8 cellular contexts compared by ENCODE assay signal in genomic region chr1:205061665-205062069, GRCh38. TPM values are rescaled to one million over a fixed set of nuclear protein-coding genes. Genes with fewer than 3 reads are reported as not detected.
DNase-seq lines count a peak whose midpoint lies in the region; ATAC-seq, FAIRE-seq and TF ChIP-seq lines count a peak whose summit lies in the region.

No MANE protein-coding gene starts in this region.

- H3K9me2 ChIP-seq in SU-DHL-6 (replicated peaks; ENCODE audit: insufficient read depth, low read length): no peaks in the 10 kb centered on the region

- H3K4me2 ChIP-seq in SU-DHL-6 (ENCODE audit: low read depth, low read length, poor library complexity, severe bottlenecking): no peak overlapping the region

- no peak overlapping the region for H3K27ac ChIP-seq in SU-DHL-6 (ENCODE audit: low read depth, low read length)
- no peak overlapping the region for H3K27ac ChIP-seq in aorta (ENCODE audit: low read depth in 1 of 2, low read length in 2 of 2)

- peak; percentile 91 for TF ChIP-seq CTCF in SU-DHL-6 (IDR thresholded peaks at IDR 0.05; ENCODE audit: insufficient read depth, low read length, poor library complexity, severe bottlenecking)

- H3K36me3 ChIP-seq in SU-DHL-6 (ENCODE audit: low read length) (no peaks in the 10 kb centered on the region), adipocyte (ENCODE audit: control insufficient read depth, insufficient read depth, low read length, severe bottlenecking) (no peaks in the 10 kb centered on the region), aorta (ENCODE audit: control insufficient read depth in 1 of 2, insufficient read depth in 2 of 2, low read length in 1 of 2) (no peaks in the 10 kb centered on the region)

- intact Hi-C loops in cardiac septum (cut with DNase I) (loop anchor here (1.0 to 10.0 kb wide), 3 partner anchors 72 to 257 kb away; no protein-coding TSS in a partner anchor), aorta (cut with DNase I) (loop anchor here in 1 of 2 donors (5.0 kb wide), 1 partner anchor 74 kb away; no protein-coding TSS in a partner anchor)

- ATAC-seq in aorta (ENCODE audit: low FRiP score) (no peak), GM19463 (IDR thresholded peaks at IDR 0.05; ENCODE audit: unreplicated experiment) (no peak)

- DNase-seq in NCI-H1105 treated with DMSO at 0.1 percent for 48 hours (lab: John Stamatoyannopoulos, UW) (peak; percentile 72), adipocyte (ENCODE audit: low read depth) (peak; percentile 85), cardiac septum (ENCODE audit: low spot score) (peak; percentile 88), pulmonary artery endothelial cell (ENCODE audit: low read depth, low spot score) (peak; percentile 4), aorta (peak; percentile 65 to 86)

- H3K4me3 ChIP-seq in SU-DHL-6 (ENCODE audit: insufficient read depth, low read length, poor library complexity, severe bottlenecking) (no peak overlapping the region), adipocyte (ENCODE audit: low read length) (no peak overlapping the region), aorta (ENCODE audit: low read length in 2 of 2) (no peak overlapping the region)

- no peaks in the 10 kb centered on the region for H3K4me1 ChIP-seq in adipocyte (ENCODE audit: control insufficient read depth, insufficient read depth, low read length)
- H3K4me1 ChIP-seq in aorta (ENCODE audit: control insufficient read depth in 1 of 2, insufficient read depth in 2 of 2, low read length in 2 of 2): no peaks in the 10 kb centered on the region

- no peaks in the 10 kb centered on the region for H3K79me2 ChIP-seq in SU-DHL-6 (ENCODE audit: insufficient read depth, low read length)

- FAIRE-seq in G401.6 (lab: Jason Lieb, UNC): peak; percentile 48

- no peak overlapping the region for H2AFZ ChIP-seq in SU-DHL-6 (ENCODE audit: low read depth, low read length, severe bottlenecking)

- H3K27me3 ChIP-seq in SU-DHL-6 (ENCODE audit: low read length) (no peaks in the 10 kb centered on the region), adipocyte (replicated peaks; ENCODE audit: control insufficient read depth, insufficient read depth, low read length) (peaks cover 24% of the 10 kb centered on the region), aorta (ENCODE audit: control insufficient read depth in 1 of 2, insufficient read depth in 2 of 2, low read length in 1 of 2) (no peaks in the 10 kb centered on the region)

- no peaks in the 10 kb centered on the region for H3F3A ChIP-seq in SU-DHL-6 (ENCODE audit: insufficient read depth)

- H3K9me3 ChIP-seq in SU-DHL-6 (ENCODE audit: insufficient read depth, low read length): no peaks in the 10 kb centered on the region
- H3K9me3 ChIP-seq in adipocyte (ENCODE audit: control insufficient read depth, low read length): no peaks in the 10 kb centered on the region
- no peaks in the 10 kb centered on the region for H3K9me3 ChIP-seq in aorta (ENCODE audit: control insufficient read depth, low read length)

- H4K20me1 ChIP-seq in SU-DHL-6 (ENCODE audit: low read depth, low read length): no peaks in the 10 kb centered on the region

- H3K9ac ChIP-seq in SU-DHL-6 (ENCODE audit: low read length): no peak overlapping the region
- no peak overlapping the region for H3K9ac ChIP-seq in adipocyte (ENCODE audit: low read length)

- 22 to 27% methylated on average over 13 of the region's 13 CpGs for WGBS in aorta, 2 donors

RNA-seq across cellular contexts. Expression of gene CNTN2, which starts 18.7 kb away (rescaled TPM):
- total RNA-seq in cardiac septum (0.30 TPM), pulmonary artery endothelial cell (not detected in 2 replicates), aorta (1 to 10 TPM in 1 of 2 donors, under 1 TPM in 1; 0.16 to 1.3 TPM)
- polyA plus RNA-seq in aorta: not detected

RNA-seq across cellular contexts. Expression of gene TMEM81, which starts 22.6 kb away (rescaled TPM):
- total RNA-seq in cardiac septum (1.7 TPM), pulmonary artery endothelial cell (1.2 and 3.0 TPM in 2 replicates), aorta (1 to 10 TPM; 3.1 to 4.1 TPM)
- polyA plus RNA-seq in aorta: 1 to 10 TPM; 1.1 to 2.2 TPM

Comparison
In these comparisons a context has a peak if more than half of its experiments do, and no peak if none do; other contexts are left out.
1. DNase-seq: peak in every context shown above with its lines; median percentile 88 in cardiac septum; 85 in adipocyte; 76 in aorta; 72 in NCI-H1105 treated with DMSO at 0.1 percent for 48 hours; 4 in pulmonary artery endothelial cell.